Comparison of ENCODE assay signal across 24 cellular contexts in the genomic region with DNA sequence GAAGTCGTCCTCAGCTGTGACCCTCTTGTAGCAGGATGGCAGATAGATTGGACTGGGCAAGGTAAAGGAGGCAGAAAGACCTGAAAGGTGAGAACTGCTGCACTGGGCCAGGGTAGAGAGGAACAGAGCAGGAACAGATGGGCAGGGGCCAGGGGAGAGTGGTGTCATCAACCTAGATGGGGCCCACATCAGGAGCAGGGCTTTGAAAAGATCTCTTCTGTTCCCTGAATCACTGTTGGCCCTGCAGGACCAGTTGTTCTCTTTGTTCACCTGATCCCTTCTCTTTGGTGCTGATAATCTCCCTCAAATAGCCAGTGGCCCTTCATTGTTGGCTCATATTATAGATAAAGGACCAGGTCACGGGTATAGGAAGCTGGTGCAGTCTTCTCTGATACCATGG.
"Had no signal": no experiment of that assay in that cellular context is flagged by ENCODE, and none has a peak within 500 bp of the region (broad histone marks: within the 10 kb centered on the region; RNA-seq: fewer than 3 reads in every experiment).

No MANE protein-coding gene starts in this region.

- H3K27ac Mint-ChIP-seq: endodermal cell; memory B cell; mesothelial cell of epicardium; natural killer cell; progenitor cell of endocrine pancreas; stimulated activated naive B cell treated with anti-CD40 and anti-IgM and Interleukin-4, amounts not matched to agents 10 μg/mL and 1 μg/mL and 100 μg/mL, for 72 hours had no signal

- DNase-seq: effector CD4-positive, alpha-beta T cell; endodermal cell; erythroblast; foreskin melanocyte; head of caudate nucleus; kidney; left cardiac atrium; left ventricle myocardium inferior; lower lobe of right lung; natural killer cell; occipital lobe; pancreas; right cardiac atrium; stimulated activated CD4-positive, alpha-beta T cell treated with anti-CD3 and anti-CD28 coated beads, Interleukin-4, amount 100 ng/mL, for 1 hour; stimulated activated naive B cell treated with anti-CD40 and anti-IgM and Interleukin-4, amounts not matched to agents 10 μg/mL and 1 μg/mL and 100 μg/mL, for 72 hours; stomach; substantia nigra; transverse colon had no signal

- H3K36me3 Mint-ChIP-seq: mesothelial cell of epicardium, natural killer cell had no signal

- H3K9me3 Mint-ChIP-seq: endodermal cell, mesothelial cell of epicardium, natural killer cell had no signal

- H3K27ac ChIP-seq: coronary artery, hepatocyte, left ventricle myocardium inferior, lower lobe of right lung, pancreas, stomach, thoracic aorta, transverse colon had no signal

- H3K4me3 Mint-ChIP-seq: endodermal cell; memory B cell; mesothelial cell of epicardium; natural killer cell; stimulated activated naive B cell treated with anti-CD40 and anti-IgM and Interleukin-4, amounts not matched to agents 10 μg/mL and 1 μg/mL and 100 μg/mL, for 72 hours had no signal

- H3K27me3 Mint-ChIP-seq: memory B cell; progenitor cell of endocrine pancreas; stimulated activated naive B cell treated with anti-CD40 and anti-IgM and Interleukin-4, amounts not matched to agents 10 μg/mL and 1 μg/mL and 100 μg/mL, for 72 hours had no signal

- ATAC-seq: left cardiac atrium; lower lobe of right lung; natural killer cell; pancreas; right cardiac atrium; stimulated activated naive B cell treated with anti-CD40 and anti-IgM and Interleukin-4, amounts not matched to agents 10 μg/mL and 1 μg/mL and 100 μg/mL, for 72 hours had no signal
